ENCODE assay signal across 12 cellular contexts in the genomic region with DNA sequence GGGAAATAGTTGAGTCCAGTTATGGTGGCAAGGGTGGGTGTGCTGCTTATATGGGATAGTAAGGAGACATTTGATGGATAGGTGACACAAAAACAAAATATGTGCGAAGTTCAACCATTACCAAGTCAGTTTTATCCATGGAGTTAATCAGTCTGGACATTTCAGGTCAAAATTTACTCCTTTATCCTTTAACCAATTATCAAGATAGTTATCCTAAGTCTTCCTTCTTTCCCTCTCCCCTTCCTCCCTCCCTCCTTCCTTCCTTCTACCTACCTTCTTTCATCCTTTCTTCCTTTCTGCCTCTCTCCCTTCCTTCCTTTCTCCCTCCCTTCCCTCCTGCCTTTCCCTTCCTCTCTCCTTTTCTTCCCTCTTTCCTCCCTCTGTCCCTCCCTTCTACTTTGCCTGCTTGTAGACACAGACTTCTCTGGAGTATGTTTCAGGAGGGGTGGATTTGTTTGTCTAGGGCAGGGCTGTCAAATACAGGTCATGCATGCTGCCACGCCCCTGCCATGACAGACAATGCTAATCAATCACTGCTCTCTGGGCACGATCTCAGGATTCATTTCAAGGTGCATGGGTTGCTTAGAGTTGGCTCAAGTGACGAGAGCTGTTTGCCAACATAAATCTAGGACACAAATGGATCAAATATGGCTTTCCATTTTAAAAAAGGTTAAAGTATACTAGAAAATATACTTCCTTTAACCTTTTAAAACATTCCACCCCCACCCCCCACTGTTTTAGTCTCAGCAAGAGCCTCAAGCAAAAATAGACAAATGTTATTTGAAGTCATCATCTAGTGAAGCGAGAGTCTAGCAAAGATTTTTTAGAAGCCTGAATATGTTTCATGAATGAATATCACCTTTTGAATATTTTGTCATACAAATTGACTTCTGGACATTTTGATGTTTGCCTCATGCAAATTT.
A peak's percentile ranks its signal among the peaks of the same experiment; 100 is the strongest.
DNase-seq lines count a peak whose midpoint lies in the region; ATAC-seq and TF ChIP-seq lines count a peak whose summit lies in the region.
"Had no signal": no experiment of that assay in that cellular context is flagged by ENCODE, and none has a peak within 500 bp of the region (broad histone marks: within the 10 kb centered on the region; RNA-seq: fewer than 3 reads in every experiment).

No MANE protein-coding gene starts in this region.

- H3K9me3 ChIP-seq in SK-N-MC (ENCODE audit: low read depth, low read length) (no peaks in the 10 kb centered on the region), left lung (no peaks in the 10 kb centered on the region)

- TF ChIP-seq CTCF in left lung (IDR thresholded peaks at IDR 0.05) (no peak), type B pancreatic cell (conservative IDR thresholded peaks at IDR 0.05) (no peak)

- peak overlapping the region; percentile 93 for H3K27ac Mint-ChIP-seq in type B pancreatic cell

- H3K4me3 ChIP-seq in SK-N-MC (no peak overlapping the region), left lung (no peak overlapping the region)

- DNase-seq in SHP77 (lab: John Stamatoyannopoulos, UW) (peak; percentile 38 to 39), SHP77 treated with DMSO at 0.1 percent for 48 hours (lab: John Stamatoyannopoulos, UW) (no peak), SK-N-MC (ENCODE audit: low read depth, low spot score) (no peak), left lung (no peak), type B pancreatic cell (ENCODE audit: extremely low spot score, unreplicated experiment) (no peak), cerebellar nuclear complex (lab: John Stamatoyannopoulos, UW) (no peak), KG1 (lab: John Stamatoyannopoulos, UW) (no peak)
- DNase-seq: activated CD4-positive, alpha-beta T cell treated with anti-CD3 and anti-CD28 coated beads for 4 hours; EL; NCI-H774; SW 1271 had no signal

- no peaks in the 10 kb centered on the region for H3K36me3 Mint-ChIP-seq in type B pancreatic cell

- no peaks in the 10 kb centered on the region for H3K27me3 Mint-ChIP-seq in type B pancreatic cell

- H3K27me3 ChIP-seq in left lung, result no peaks in the 10 kb centered on the region

- peaks cover 8% of the 10 kb centered on the region for H3K9me3 Mint-ChIP-seq in type B pancreatic cell

- peak overlapping the region; percentile 69 for H3K4me3 Mint-ChIP-seq in type B pancreatic cell

- no peak overlapping the region for H3K9ac ChIP-seq in SK-N-MC (ENCODE audit: insufficient read length)

- H3K27ac ChIP-seq in SK-N-MC, result 0 out of 2 replicates have a peak overlapping the region, but pooled peaks have one; percentile 11
- H3K27ac ChIP-seq in left lung, result no peak overlapping the region

- ATAC-seq in left lung (peak; percentile 84), HG03520 (IDR thresholded peaks at IDR 0.05; ENCODE audit: unreplicated experiment) (no peak)

- no peaks in the 10 kb centered on the region for H3K36me3 ChIP-seq in SK-N-MC (ENCODE audit: insufficient read depth, low read length)
- H3K36me3 ChIP-seq in left lung, result no peaks in the 10 kb centered on the region

- intact Hi-C loops in left lung (cut with DNase I), result no loop called here

- H3K4me1 ChIP-seq in left lung, result no peaks in the 10 kb centered on the region

- H3K4me1 Mint-ChIP-seq in type B pancreatic cell (ENCODE audit: unreplicated experiment), result peaks cover 36% of the 10 kb centered on the region

Comparison
In these comparisons a context has a peak if more than half of its experiments do, and no peak if none do; other contexts are left out.
1. DNase-seq: peak in SHP77 (2 of 2); none in SHP77 treated with DMSO at 0.1 percent for 48 hours (single experiment), SK-N-MC (single experiment), left lung (0 of 2), type B pancreatic cell (single experiment), cerebellar nuclear complex (0 of 2) and KG1 (single experiment).